In the genomic region with DNA sequence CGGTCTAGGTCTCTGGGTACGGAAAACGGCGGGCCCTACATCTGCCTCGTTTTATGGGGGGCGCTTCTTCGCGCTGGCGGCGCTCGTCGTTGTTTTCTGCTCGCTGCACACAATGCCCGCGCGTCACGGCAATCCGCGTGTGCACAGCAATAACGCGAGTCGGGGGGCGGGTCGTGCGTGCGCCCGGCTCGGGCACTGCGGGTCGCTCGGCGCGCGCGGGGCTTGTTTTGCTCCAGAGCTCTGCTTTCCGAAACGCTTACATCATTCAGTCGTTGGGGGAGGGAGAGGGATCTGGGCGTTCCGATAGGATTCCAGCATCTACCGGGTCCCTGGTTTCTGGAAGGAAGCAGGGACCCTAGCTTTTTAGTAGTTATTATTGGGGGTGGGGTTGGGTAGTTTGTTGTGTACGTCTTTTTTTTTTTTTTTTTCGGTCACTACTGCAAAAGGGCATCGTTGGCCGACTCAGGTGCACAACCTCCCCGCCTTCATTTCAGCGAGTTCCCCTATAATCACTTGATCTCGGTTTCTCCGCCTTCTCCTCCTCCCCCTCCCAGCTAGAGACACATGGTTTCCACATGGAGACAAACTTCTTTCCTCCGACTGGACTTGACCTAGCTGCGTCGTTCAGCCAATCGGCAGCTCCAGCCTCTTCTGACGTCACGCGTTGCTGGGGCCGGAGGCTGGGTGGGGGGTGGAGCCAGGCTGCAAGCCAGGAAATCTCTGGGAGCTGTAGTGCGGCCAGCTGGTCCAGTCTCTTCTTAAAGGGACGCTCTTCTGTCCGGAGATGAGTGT, we compare ENCODE assay signal across 1 cellular context.
TF ChIP-seq lines count a peak whose summit lies in the region.

No MANE protein-coding gene starts in this region.

TF ChIP-seq in HEK293, 187 proteins besides CTCF, POLR2A, EP300 and RAD21 (continued from another document):
- TF ChIP-seq ZBTB44 (tag by site-specific recombination; IDR thresholded peaks at IDR 0.05) (no peak), ZNF544 (tag by site-specific recombination; IDR thresholded peaks at IDR 0.05) (no peak), ZFP69B (tag by site-specific recombination; IDR thresholded peaks at IDR 0.05) (peak; percentile 37; the same call in 1 of the 2 replicates), SP2 (tag by site-specific recombination; IDR thresholded peaks at IDR 0.05) (peak; percentile 80), ZNF747 (tag by site-specific recombination; IDR thresholded peaks at IDR 0.05) (no peak), ZNF701 (tag by site-specific recombination; IDR thresholded peaks at IDR 0.05) (no peak), SCRT1 (tag by site-specific recombination; IDR thresholded peaks at IDR 0.05; ENCODE audit: borderline replicate concordance) (no peak), RBAK (tag by site-specific recombination; IDR thresholded peaks at IDR 0.05) (no peak), ZNF549 (tag by site-specific recombination; IDR thresholded peaks at IDR 0.05) (no peak), ZNF513 (tag by site-specific recombination; IDR thresholded peaks at IDR 0.05) (no peak), ZNF23 (tag by site-specific recombination; IDR thresholded peaks at IDR 0.05; ENCODE audit: borderline replicate concordance) (no peak), ZNF146 (tag by site-specific recombination; IDR thresholded peaks at IDR 0.05) (no peak), YY2 (tag by site-specific recombination; IDR thresholded peaks at IDR 0.05) (no peak), ZNF555 (tag by site-specific recombination; conservative IDR thresholded peaks at IDR 0.05) (no peak), ZNF121 (tag by site-specific recombination; IDR thresholded peaks at IDR 0.05) (no peak), ZNF202 (tag by site-specific recombination; IDR thresholded peaks at IDR 0.05; ENCODE audit: borderline replicate concordance) (no peak), ZNF510 (tag by site-specific recombination; IDR thresholded peaks at IDR 0.05; ENCODE audit: insufficient replicate concordance) (no peak)
